Comparison of ENCODE assay signal across 8 cellular contexts in the genomic region with DNA sequence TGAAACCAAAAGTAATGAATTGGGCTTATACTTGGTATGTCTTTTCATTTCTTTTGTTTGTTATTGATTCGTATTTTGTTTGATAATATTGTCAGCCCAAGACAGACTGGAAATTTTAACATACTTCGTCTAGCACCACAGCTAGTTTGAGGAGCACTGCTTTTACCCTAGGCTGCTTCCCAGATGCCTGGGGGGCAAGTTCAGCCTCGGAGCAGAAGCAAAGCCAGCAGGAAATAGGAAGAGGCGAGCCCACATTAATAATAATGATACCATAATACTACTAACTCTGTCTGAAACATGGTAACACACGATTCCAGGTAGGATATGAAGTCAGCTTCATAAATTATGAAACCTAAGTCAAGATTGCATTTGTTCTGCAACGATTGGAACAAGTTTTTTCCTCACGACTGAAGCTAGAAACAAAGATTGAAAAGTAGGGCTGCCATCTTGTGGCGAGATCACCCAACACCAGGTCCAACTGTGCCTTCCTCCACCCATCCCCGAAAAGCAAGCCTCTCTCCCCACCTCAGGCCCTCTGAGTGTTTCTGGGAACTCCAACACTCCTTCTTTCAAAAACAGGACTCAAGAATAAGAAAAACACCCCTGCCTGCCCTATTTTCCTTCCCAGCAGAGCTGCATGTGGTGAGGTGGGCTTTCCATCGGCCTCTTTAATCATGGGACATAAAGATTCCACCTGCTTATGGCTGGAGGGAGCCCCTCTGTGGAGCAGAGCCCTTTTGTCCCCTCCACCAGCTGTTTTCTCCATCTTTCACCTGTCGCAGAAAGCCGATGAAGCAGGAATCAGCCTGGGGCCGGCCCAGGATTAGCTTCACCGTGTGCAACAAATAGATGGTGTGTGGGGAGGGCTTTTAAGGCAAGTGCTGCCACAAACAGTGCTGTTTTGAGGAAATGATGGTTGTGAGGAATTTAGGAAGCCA.
DNase-seq lines count a peak whose midpoint lies in the region; ATAC-seq and TF ChIP-seq lines count a peak whose summit lies in the region.

No MANE protein-coding gene starts in this region.

- peak overlapping the region; percentile 29 for H2AFZ ChIP-seq in hepatocyte

- TF ChIP-seq CTCF in hepatocyte (IDR thresholded peaks at IDR 0.05; ENCODE audit: poor library complexity) (peak; percentile 56), GM20000 (IDR thresholded peaks at IDR 0.05; ENCODE audit: extremely low read depth, missing control alignments) (no peak)

- ATAC-seq in HG03025 (IDR thresholded peaks at IDR 0.05; ENCODE audit: low FRiP score, unreplicated experiment) (no peak), HG03520 (IDR thresholded peaks at IDR 0.05; ENCODE audit: unreplicated experiment) (no peak)

- 50% methylated on average over 14 of the region's 14 CpGs for WGBS in hepatocyte (ENCODE audit: low lambda C conversion rate, missing lambda C conversion rate)

- H4K20me1 ChIP-seq in hepatocyte (ENCODE audit: insufficient read depth, poor library complexity, severe bottlenecking): no peaks in the 10 kb centered on the region

- no peaks in the 10 kb centered on the region for H3K27me3 ChIP-seq in hepatocyte

- H3K27ac ChIP-seq in SK-N-MC: no peak overlapping the region
- no peak overlapping the region for H3K27ac ChIP-seq in hepatocyte

- H3K36me3 ChIP-seq in SK-N-MC (ENCODE audit: insufficient read depth, low read length) (no peaks in the 10 kb centered on the region), hepatocyte (replicated peaks; ENCODE audit: insufficient read depth, low read depth) (no peaks in the 10 kb centered on the region)

- H3K4me3 ChIP-seq in SK-N-MC (peak overlapping the region; percentile 70), hepatocyte (no peak overlapping the region)

- peak; percentile 69 for DNase-seq in Ammon's horn (ENCODE audit: low spot score)
- peak; percentile 2 for DNase-seq in HCEC 1CT
- peak; percentile 3 for DNase-seq in SK-N-MC (ENCODE audit: low read depth, low spot score)
- peak; percentile 28 for DNase-seq in hepatocyte (ENCODE audit: low spot score)
- no peak for DNase-seq in stimulated activated CD4-positive, alpha-beta T cell treated with anti-CD3 and anti-CD28 coated beads, Interleukin-4, amount 100 ng/mL, for 1 hour
- no peak for DNase-seq in GM20000 (ENCODE audit: low spot score)

- no peaks in the 10 kb centered on the region for H3K4me1 ChIP-seq in hepatocyte (ENCODE audit: insufficient read depth)

- H3K9me3 ChIP-seq in SK-N-MC (ENCODE audit: low read depth, low read length) (no peaks in the 10 kb centered on the region), hepatocyte (ENCODE audit: low read depth) (no peaks in the 10 kb centered on the region)

- peak overlapping the region; percentile 67 for H3K9ac ChIP-seq in SK-N-MC (ENCODE audit: insufficient read length)

- H3K9me2 ChIP-seq in hepatocyte (replicated peaks; ENCODE audit: insufficient read depth): no peaks in the 10 kb centered on the region

- H3K4me2 ChIP-seq in hepatocyte: peak overlapping the region; percentile 66

- no peaks in the 10 kb centered on the region for H3K79me2 ChIP-seq in hepatocyte

Comparison
In these comparisons a context has a peak if more than half of its experiments do, and no peak if none do; other contexts are left out.
1. DNase-seq: peak in Ammon's horn (single experiment), HCEC 1CT (single experiment), SK-N-MC (single experiment) and hepatocyte (single experiment); none in stimulated activated CD4-positive, alpha-beta T cell treated with anti-CD3 and anti-CD28 coated beads, Interleukin-4, amount 100 ng/mL, for 1 hour (single experiment) and GM20000 (single experiment).